Comparison of ENCODE assay signal across 26 cellular contexts in the genomic region with DNA sequence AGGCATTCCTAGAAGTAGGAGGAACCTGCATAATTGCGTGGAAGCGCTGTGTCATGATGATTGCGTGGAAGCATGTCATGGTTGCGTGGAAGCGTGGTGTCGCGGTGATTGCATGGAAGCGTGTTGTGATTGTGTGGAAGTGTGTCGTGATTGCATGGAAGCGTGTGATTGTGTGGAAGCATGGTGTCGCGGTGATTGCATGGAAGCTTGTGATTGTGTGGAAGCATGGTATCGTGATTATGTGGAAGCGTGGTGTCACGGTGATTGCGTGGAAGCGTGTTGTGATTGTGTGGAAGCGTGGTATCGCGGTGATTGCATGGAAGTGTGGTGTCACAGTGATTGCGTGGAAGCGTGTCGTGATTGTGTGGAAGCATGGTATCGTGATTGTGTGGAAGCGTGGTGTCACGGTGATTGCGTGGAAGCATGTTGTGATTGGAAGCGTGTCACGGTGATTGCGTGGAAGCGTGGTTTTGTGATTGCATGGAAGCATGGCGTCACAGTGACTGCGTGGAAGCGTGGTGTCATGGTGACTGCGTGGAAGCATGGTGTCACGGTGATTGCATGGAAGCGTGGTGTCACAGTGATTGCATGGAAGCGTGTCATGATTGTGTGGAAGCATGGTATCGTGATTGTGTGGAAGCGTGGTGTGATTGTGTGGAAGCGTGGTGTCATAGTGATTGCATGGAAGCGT.
"Had no signal": no experiment of that assay in that cellular context is flagged by ENCODE, and none has a peak within 500 bp of the region (broad histone marks: within the 10 kb centered on the region; RNA-seq: fewer than 3 reads in every experiment).

No MANE protein-coding gene starts in this region.

- H3K9me3 ChIP-seq: breast epithelium, MG63 had no signal

- H3K27ac Mint-ChIP-seq: activated CD8-positive, alpha-beta T cell treated with anti-CD3 and anti-CD28 coated beads for 36 hours; activated naive CD4-positive, alpha-beta T cell treated with anti-CD3 and anti-CD28 coated beads, Interleukin-2, amount 50 U/mL, for 24 hours; T-helper 1 cell treated with Interleukin-12 subunit alpha and Interleukin-12 subunit beta and Interleukin-4 antibody, amounts not matched to agents 30 μg/mL and 1 μg/mL, for 36 hours had no signal

- H3K4me3 Mint-ChIP-seq: activated CD8-positive, alpha-beta T cell treated with anti-CD3 and anti-CD28 coated beads for 36 hours; activated naive CD4-positive, alpha-beta T cell treated with anti-CD3 and anti-CD28 coated beads, Interleukin-2, amount 50 U/mL, for 24 hours; central memory CD8-positive, alpha-beta T cell; T-helper 1 cell treated with Interleukin-12 subunit alpha and Interleukin-12 subunit beta and Interleukin-4 antibody, amounts not matched to agents 30 μg/mL and 1 μg/mL, for 36 hours had no signal

- H3K9ac ChIP-seq: KMS-11 had no signal

- H3K36me3 ChIP-seq: breast epithelium, MG63 had no signal

- H3K27ac ChIP-seq: breast epithelium, KMS-11 had no signal

- H3K4me2 ChIP-seq: KMS-11 had no signal

- H3K4me1 ChIP-seq: breast epithelium had no signal

- H3K4me1 Mint-ChIP-seq: activated naive CD4-positive, alpha-beta T cell treated with anti-CD3 and anti-CD28 coated beads, Interleukin-2, amount 50 U/mL, for 24 hours; central memory CD8-positive, alpha-beta T cell had no signal

- DNase-seq: activated CD4-positive, alpha-beta T cell treated with anti-CD3 and anti-CD28 coated beads for 4 hours; activated CD8-positive, alpha-beta memory T cell treated with anti-CD3 and anti-CD28 coated beads, Interleukin-2, amount 50 U/mL, for 4 hours; activated CD8-positive, alpha-beta T cell treated with anti-CD3 and anti-CD28 coated beads for 36 hours; activated effector memory CD4-positive, alpha-beta T cell treated with Interleukin-2 at 50 U/mL for 16 hours; activated naive CD4-positive, alpha-beta T cell; activated T-cell treated with anti-CD3 and anti-CD28 coated beads, Interleukin-2, amount 50 U/mL, for 1 hour; aorta; MG63; MV-4-11; NCI-H1092 treated with DMSO at 0.1 percent for 48 hours; NCI-H1417 treated with DMSO at 0.1 percent for 48 hours; NCI-H1694; NCI-H2029; NCI-H2107; NCI-H2171 treated with DMSO at 0.1 percent for 48 hours; NCI-H345; NCI-H510A; NCI-H526 treated with DMSO at 0.1 percent for 48 hours; NCI-H82; SHP77 had no signal

- ATAC-seq: activated CD4-positive, CD25-positive, alpha-beta regulatory T cell treated with anti-CD3 and anti-CD28 coated beads, Interleukin-2, amount 50 U/mL, for 24 hours; activated CD8-positive, alpha-beta T cell treated with anti-CD3 and anti-CD28 coated beads for 36 hours had no signal

- H3K4me3 ChIP-seq: breast epithelium, MG63 had no signal

- H3K27me3 ChIP-seq: MG63 had no signal

- H3K9me3 Mint-ChIP-seq: activated CD8-positive, alpha-beta T cell treated with anti-CD3 and anti-CD28 coated beads for 36 hours; activated naive CD4-positive, alpha-beta T cell treated with anti-CD3 and anti-CD28 coated beads, Interleukin-2, amount 50 U/mL, for 24 hours; central memory CD8-positive, alpha-beta T cell; T-helper 1 cell treated with Interleukin-12 subunit alpha and Interleukin-12 subunit beta and Interleukin-4 antibody, amounts not matched to agents 30 μg/mL and 1 μg/mL, for 36 hours had no signal

- H3K36me3 Mint-ChIP-seq: activated naive CD4-positive, alpha-beta T cell treated with anti-CD3 and anti-CD28 coated beads, Interleukin-2, amount 50 U/mL, for 24 hours had no signal
